1 cellular context compared by ENCODE assay signal in genomic region chr2:219219113-219219696, GRCh38.
A peak's percentile ranks its signal among the peaks of the same experiment; 100 is the strongest.
TF ChIP-seq lines count a peak whose summit lies in the region.

No MANE protein-coding gene starts in this region.

TF ChIP-seq in endothelial cell of umbilical vein, 7 proteins besides CTCF, POLR2A, EP300 and RAD21:
- no peak for TF ChIP-seq JUN (IDR thresholded peaks at IDR 0.05; ENCODE audit: borderline replicate concordance, insufficient read depth, insufficient read length, low read depth)
- TF ChIP-seq MAX (IDR thresholded peaks at IDR 0.05; ENCODE audit: insufficient read depth, insufficient read length) = peak; percentile 96
